Comparison of ENCODE assay signal across 8 cellular contexts in the genomic region with DNA sequence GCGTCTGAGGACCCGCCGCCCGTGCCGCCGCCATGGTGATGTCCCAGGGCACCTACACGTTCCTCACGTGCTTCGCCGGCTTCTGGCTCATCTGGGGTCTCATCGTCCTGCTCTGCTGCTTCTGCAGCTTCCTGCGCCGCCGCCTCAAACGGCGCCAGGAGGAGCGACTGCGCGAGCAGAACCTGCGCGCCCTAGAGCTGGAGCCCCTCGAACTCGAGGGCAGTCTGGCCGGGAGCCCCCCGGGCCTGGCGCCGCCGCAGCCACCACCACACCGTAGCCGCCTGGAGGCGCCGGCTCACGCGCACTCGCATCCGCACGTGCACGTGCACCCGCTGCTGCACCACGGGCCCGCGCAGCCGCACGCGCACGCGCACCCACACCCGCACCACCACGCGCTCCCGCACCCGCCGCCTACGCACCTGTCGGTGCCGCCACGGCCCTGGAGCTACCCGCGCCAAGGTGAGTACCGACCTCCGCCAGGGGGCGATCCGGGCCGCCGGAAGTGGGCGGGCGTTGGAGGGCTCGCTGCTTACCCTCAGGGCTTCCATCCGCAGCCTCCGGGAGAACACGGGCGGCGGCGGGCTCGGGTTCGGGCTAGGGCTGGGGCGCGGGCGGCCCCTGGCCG. TPM values are rescaled to one million over a fixed set of nuclear protein-coding genes. Genes with fewer than 3 reads are reported as not detected.
A peak's percentile ranks its signal among the peaks of the same experiment; 100 is the strongest.
DNase-seq lines count a peak whose midpoint lies in the region; ATAC-seq and TF ChIP-seq lines count a peak whose summit lies in the region.

No MANE protein-coding gene starts in this region.

- CTCF ChIA-PET in HEK293T (lab: Yijun Ruan, JAX) (interaction anchor here (0.6 to 5.1 kb wide), 27 partner anchors 10 to 444 kb away, joined by 3 to 50 read pairs (median 4); partner anchors contain the start of gene PDLIM7), T-cell (lab: Charles Lee) (interaction anchor here (0.6 to 6.4 kb wide), 18 partner anchors 9 to 145 kb away, joined by 3 to 94 read pairs (median 6); partner anchors contain the start of genes GRK6 (in 1 of the 2), LMAN2 (in 1 of the 2), PDLIM7 (in 1 of the 2) and PRR7 (in 1 of the 2))

- H3K27me3 Mint-ChIP-seq in T-cell, result no peaks in the 10 kb centered on the region

- no peaks in the 10 kb centered on the region for H3K36me3 ChIP-seq in adrenal gland (replicated peaks in 1 of 2)
- H3K36me3 ChIP-seq in sigmoid colon, result peaks cover 0 to 24% (median 12%) of the 10 kb centered on the region in 4 donors

- WGBS in adrenal gland, 4 donors, result 0 to 20% (median 0%) methylated on average over 1 to 80 of the region's 80 CpGs
- 0 to 1% methylated on average over 80 of the region's 80 CpGs for WGBS in sigmoid colon, 2 donors

- peak overlapping the region; percentile 81 to 85 (median 82) for H3K4me3 Mint-ChIP-seq in T-cell

- H3K4me1 ChIP-seq in adrenal gland (replicated peaks in 1 of 2), result peaks cover 14 to 29% of the 10 kb centered on the region in 2 donors
- H3K4me1 ChIP-seq in sigmoid colon, result peaks cover 0 to 47% (median 40%) of the 10 kb centered on the region in 4 donors

- peak; percentile 82 for TF ChIP-seq CTCF in GM12865 (IDR thresholded peaks at IDR 0.05; ENCODE audit: insufficient read depth, low read depth, low read length, missing control alignments)
- TF ChIP-seq CTCF in NB4 (IDR thresholded peaks at IDR 0.05; ENCODE audit: low read depth, low read length), result peak; percentile 26
- peak in 5 of 6 experiments; percentile 17 to 77 (median 57) for TF ChIP-seq CTCF in adrenal gland (IDR thresholded peaks at IDR 0.05)
- TF ChIP-seq CTCF in sigmoid colon (IDR thresholded peaks at IDR 0.05), result peak; percentile 29 to 69 (median 60)

- TF ChIP-seq POLR2A in NB4 (IDR thresholded peaks at IDR 0.05; ENCODE audit: extremely low read depth, insufficient read length) (peak; percentile 55), adrenal gland (IDR thresholded peaks at IDR 0.05) (no peak), sigmoid colon (IDR thresholded peaks at IDR 0.05) (no peak)

- H3K27me3 ChIP-seq in adrenal gland, result no peaks in the 10 kb centered on the region
- H3K27me3 ChIP-seq in sigmoid colon, result peaks cover 0 to 29% (median 20%) of the 10 kb centered on the region in 3 donors

- H3K9me3 Mint-ChIP-seq in T-cell, result no peaks in the 10 kb centered on the region

- no peak for TF ChIP-seq EP300 in sigmoid colon (IDR thresholded peaks at IDR 0.05)

- no peaks in the 10 kb centered on the region for H3K9me3 ChIP-seq in adrenal gland (replicated peaks in 1 of 3)
- H3K9me3 ChIP-seq in sigmoid colon, result no peaks in the 10 kb centered on the region

- ATAC-seq in T-cell (replicated peaks in 1 of 4), result peak; percentile 70 to 71 (median 70)

- POLR2A ChIA-PET in HEK293T (lab: Yijun Ruan, JAX), result interaction anchor here (0.7 to 3.9 kb wide), 21 partner anchors 8 to 145 kb away, joined by 3 to 34 read pairs (median 5); partner anchors contain the start of genes GRK6, LMAN2, PDLIM7 and PRR7
- POLR2A ChIA-PET in T-cell (lab: Charles Lee), result interaction anchor here (0.7 to 2.1 kb wide), 7 partner anchors 9 to 65 kb away, joined by 3 to 7 read pairs (median 4); no protein-coding TSS in a partner anchor

- intact Hi-C loops in adrenal gland (cut with DNase I), result loop anchor here (2.0 to 10.0 kb wide), 5 partner anchors 47 to 140 kb away; partner anchors contain the start of gene MXD3 (in 1 of the 2)
- intact Hi-C loops in sigmoid colon (cut with DNase I), result loop anchor here (2.0 kb wide), 1 partner anchor 28 kb away; the partner anchor contains the start of gene GRK6

- H3K4me3 ChIP-seq in GM12865 (ENCODE audit: low read depth, low read length) (peak overlapping the region; percentile 51), NB4 (ENCODE audit: low read depth, low read length) (peak overlapping the region; percentile 62), adrenal gland (peak overlapping the region in 2 of 4 donors; percentile 16 to 71), sigmoid colon (peak overlapping the region; percentile 41 to 53 (median 51))

- no peak overlapping the region for H3K27ac Mint-ChIP-seq in T-cell

- peaks cover 23 to 32% (median 28%) of the 10 kb centered on the region in 3 donors for H3K4me1 Mint-ChIP-seq in T-cell

- H3K36me3 Mint-ChIP-seq in T-cell, result no peaks in the 10 kb centered on the region

- DNase-seq in GM12865 (ENCODE audit: low read depth) (peak; percentile 93), HEK293T (ENCODE audit: extremely low spot score) (peak; percentile 82), NB4 (ENCODE audit: low read depth) (peak; percentile 87), T-cell (peak; percentile 82 to 96 (median 91)), adrenal gland (peak; percentile 58 to 85 (median 67)), hepatic stellate cell (ENCODE audit: low spot score) (peak; percentile 78), sigmoid colon (peak; percentile 90), COLO829 (ENCODE audit: low spot score) (no peak)

- H3K27ac ChIP-seq in adrenal gland (peak overlapping the region in 2 of 5 donors; percentile 61 to 74), sigmoid colon (peak overlapping the region; percentile 68 to 82 (median 75))

TF ChIP-seq in HEK293T, 16 proteins besides CTCF, POLR2A, EP300 and RAD21:
- no peak for TF ChIP-seq BHLHE40 (IDR thresholded peaks at IDR 0.05; ENCODE audit: borderline replicate concordance)
- no peak for TF ChIP-seq HDGF (IDR thresholded peaks at IDR 0.05; ENCODE audit: borderline replicate concordance)
- no peak; the same call in 1 of the 2 replicates for TF ChIP-seq LEF1 (IDR thresholded peaks at IDR 0.05; ENCODE audit: borderline replicate concordance)
- TF ChIP-seq L3MBTL2 (conservative IDR thresholded peaks at IDR 0.05), result peak; percentile 85
- no peak for TF ChIP-seq ELF4 (IDR thresholded peaks at IDR 0.05)
- TF ChIP-seq SUZ12 (IDR thresholded peaks at IDR 0.05), result no peak

RNA-seq across cellular contexts. Expression of gene PRR7, which starts 8.5 kb away (rescaled TPM):
- total RNA-seq in T-cell (10 to 100 TPM in 4 of 5 donors, 1 to 10 TPM in 1; 9.5 to 28.2 (median 12.3) TPM), adrenal gland (10 to 100 TPM in 1 of 8 donors, 1 to 10 TPM in 7; 3.8 to 13.5 (median 6.9) TPM), sigmoid colon (1 to 10 TPM in 3 of 4 donors, under 1 TPM in 1; 0.82 to 2.5 (median 1.7) TPM)
- polyA plus RNA-seq in adrenal gland (1 to 10 TPM in 2 of 3 donors, not detected in 1; 5.4 to 9.8 TPM), sigmoid colon (1 to 10 TPM in 1 of 3 donors, not detected in 2; 3.7 TPM)

RNA-seq across cellular contexts. Expression of gene DBN1, which starts 18.3 kb away (rescaled TPM):
- total RNA-seq in T-cell (10 to 100 TPM; 11.6 to 41.3 (median 21.1) TPM), adrenal gland (10 to 100 TPM; 11.5 to 17.5 (median 12.6) TPM), sigmoid colon (10 to 100 TPM; 54.8 to 100.0 (median 82.3) TPM)
- polyA plus RNA-seq in adrenal gland (10 to 100 TPM in 2 of 3 donors, 1 to 10 TPM in 1; 5.1 to 47.1 (median 19.1) TPM), sigmoid colon (10 to 100 TPM in 2 of 3 donors, 1 to 10 TPM in 1; 6.0 to 22.2 (median 16.9) TPM)

RNA-seq across cellular contexts. Expression of gene GRK6, which starts 28.7 kb away (rescaled TPM):
- total RNA-seq in T-cell, result 100 to 1,000 TPM; 196 to 226 (median 216) TPM
- 10 to 100 TPM; 16.2 to 31.9 (median 24.6) TPM for total RNA-seq in adrenal gland
- 10 to 100 TPM in 2 of 3 donors, 1 to 10 TPM in 1; 3.5 to 15.3 (median 11.2) TPM for polyA plus RNA-seq in adrenal gland
- total RNA-seq in sigmoid colon, result 10 to 100 TPM; 16.5 to 29.2 (median 21.3) TPM
- 10 to 100 TPM; 18.7 to 47.9 (median 22.8) TPM for polyA plus RNA-seq in sigmoid colon

RNA-seq across cellular contexts. Expression of gene PDLIM7, which starts 42.3 kb away (rescaled TPM):
- total RNA-seq in T-cell (10 to 100 TPM in 4 of 5 donors, 1 to 10 TPM in 1; 9.8 to 17.8 (median 12.8) TPM), adrenal gland (10 to 100 TPM; 19.0 to 63.2 (median 38.9) TPM), sigmoid colon (100 to 1,000 TPM; 274 to 923 (median 482) TPM)
- polyA plus RNA-seq in adrenal gland (100 to 1,000 TPM in 2 of 3 donors, 1 to 10 TPM in 1; 6.5 to 246 (median 131) TPM), sigmoid colon (10 to 100 TPM in 2 of 3 donors, 1 to 10 TPM in 1; 7.2 to 58.5 (median 14.4) TPM)

RNA-seq across cellular contexts. Expression of gene F12, which starts 45.8 kb away (rescaled TPM):
- under 1 TPM in 4 of 5 donors, not detected in 1; 0.28 to 0.98 (median 0.42) TPM for total RNA-seq in T-cell
- under 1 TPM in 6 of 8 donors, not detected in 2; 0.11 to 0.69 (median 0.28) TPM for total RNA-seq in adrenal gland
- polyA plus RNA-seq in adrenal gland, result under 1 TPM in 2 of 3 donors, not detected in 1; 0.47 to 0.80 TPM
- under 1 TPM in 3 of 4 donors, not detected in 1; 0.36 to 0.83 (median 0.81) TPM for total RNA-seq in sigmoid colon
- 10 to 100 TPM in 1 of 3 donors, 1 to 10 TPM in 2; 3.6 to 14.0 (median 8.1) TPM for polyA plus RNA-seq in sigmoid colon

Comparison
In these comparisons a context has a peak if more than half of its experiments do, and no peak if none do; other contexts are left out.
1. CTCF ChIP-seq: peak in every context shown above with its lines; median percentile 82 in GM12865; 60 in sigmoid colon; 57 in adrenal gland; 26 in NB4.
2. RNA of gene GRK6, which starts 28.7 kb away (total RNA-seq): 196 to 226 TPM in T-cell; 16.2 to 31.9 TPM in adrenal gland and 16.5 to 29.2 TPM in sigmoid colon; every median in the first group is over 4 times any median in the second.